In genomic region chr19:53980553-53981407, GRCh38 we compare ENCODE assay signal across 9 cellular contexts. TPM values are rescaled to one million over a fixed set of nuclear protein-coding genes. Genes with fewer than 3 reads are reported as not detected.
DNase-seq lines count a peak whose midpoint lies in the region; ATAC-seq and TF ChIP-seq lines count a peak whose summit lies in the region.
"Had no signal": no experiment of that assay in that cellular context is flagged by ENCODE, and none has a peak within 500 bp of the region (broad histone marks: within the 10 kb centered on the region; RNA-seq: fewer than 3 reads in every experiment).

No MANE protein-coding gene starts in this region.

- no peaks in the 10 kb centered on the region for H3K9me2 ChIP-seq in PC-9 (ENCODE audit: insufficient read depth)

- BruUV-seq in PC-9 (replicated peaks; lab: Mats Ljungman, UMichigan) = TSS peak; percentile 29

- H3K27me3 ChIP-seq in PC-9 (ENCODE audit: insufficient read depth, low read depth) (no peaks in the 10 kb centered on the region), endodermal cell (ENCODE audit: control insufficient read depth, insufficient read depth, low read length, poor library complexity, severe bottlenecking) (peaks cover 28% of the 10 kb centered on the region), osteoblast (ENCODE audit: insufficient read depth, low read length) (peaks cover 43% of the 10 kb centered on the region)

- H3K27me3 Mint-ChIP-seq in endodermal cell (ENCODE audit: insufficient read depth) = peaks cover 54% of the 10 kb centered on the region

- H3K4me1 ChIP-seq in PC-9 (replicated peaks; ENCODE audit: insufficient read depth) = peaks cover 6% of the 10 kb centered on the region; the same call in 1 of the 2 replicates
- no peaks in the 10 kb centered on the region for H3K4me1 ChIP-seq in endodermal cell (ENCODE audit: control insufficient read depth, insufficient read depth, low read length)
- H3K4me1 ChIP-seq in osteoblast (ENCODE audit: insufficient read depth, low read length) = peaks cover 4% of the 10 kb centered on the region

- peak overlapping the region; percentile 58 for H3K4me3 Mint-ChIP-seq in endodermal cell

- H3K27ac ChIP-seq in PC-9 (peak overlapping the region; percentile 60), endodermal cell (ENCODE audit: low read depth, low read length) (peak overlapping the region; percentile 66), osteoblast (ENCODE audit: low read depth, low read length) (no peak overlapping the region)

- 16 to 18% methylated on average over 17 to 21 of the region's 21 CpGs for WGBS in endodermal cell (ENCODE audit: insufficient coverage in 1 of 2, insufficient read length in 1 of 2), 2 experiments

- no peaks in the 10 kb centered on the region for H3K79me2 ChIP-seq in PC-9 (ENCODE audit: low read depth)
- H3K79me2 ChIP-seq in osteoblast (ENCODE audit: insufficient read depth, low read length) = no peaks in the 10 kb centered on the region

- H3K36me3 ChIP-seq in PC-9 (ENCODE audit: low read depth) (no peaks in the 10 kb centered on the region), endodermal cell (ENCODE audit: control insufficient read depth, insufficient read depth, low read length) (no peaks in the 10 kb centered on the region), osteoblast (ENCODE audit: insufficient read depth, low read length) (no peaks in the 10 kb centered on the region)

- H4K20me1 ChIP-seq in PC-9 (ENCODE audit: insufficient read depth) (no peaks in the 10 kb centered on the region), osteoblast (ENCODE audit: insufficient read depth, low read length) (no peaks in the 10 kb centered on the region)

- H3K9me3 Mint-ChIP-seq in endodermal cell = peaks cover 24% of the 10 kb centered on the region

- H3K4me2 ChIP-seq in PC-9 = peak overlapping the region; percentile 72
- peak overlapping the region; percentile 67 for H3K4me2 ChIP-seq in osteoblast (ENCODE audit: insufficient read depth, low read length)

- TF ChIP-seq CTCF in PC-9 (conservative IDR thresholded peaks at IDR 0.05) (0 out of 2 replicates have a peak, but pooled peaks have one; percentile 29), endodermal cell (conservative IDR thresholded peaks at IDR 0.05) (no peak), osteoblast (IDR thresholded peaks at IDR 0.05; ENCODE audit: extremely low read depth, low read depth, low read length) (no peak)

- peaks cover 8% of the 10 kb centered on the region for H3K4me1 Mint-ChIP-seq in endodermal cell

- ATAC-seq in HG03025 (IDR thresholded peaks at IDR 0.05; ENCODE audit: low FRiP score, unreplicated experiment) = no peak
- ATAC-seq in GM21360 (IDR thresholded peaks at IDR 0.05; ENCODE audit: unreplicated experiment) = no peak

- H3K36me3 Mint-ChIP-seq in endodermal cell (ENCODE audit: low read depth) = no peaks in the 10 kb centered on the region

- H3F3A ChIP-seq in PC-9 (ENCODE audit: insufficient read depth, low read depth) = peaks cover 23% of the 10 kb centered on the region

- H3K9ac ChIP-seq in endodermal cell (ENCODE audit: extremely low read depth, low read length, poor library complexity, severe bottlenecking) = peak overlapping the region; percentile 39

- POLR2A ChIA-PET in PC-9 (lab: Charles Lee; ENCODE audit: unreplicated experiment) = interaction anchor here (0.6 to 1.7 kb wide), 8 partner anchors 10 to 483 kb away, joined by 3 to 49 read pairs (median 4); partner anchors contain the start of genes CNOT3, LENG9 and MYADM

- CTCF ChIA-PET in PC-9 (lab: Charles Lee) = interaction anchor here (0.6 to 1.6 kb wide), 7 partner anchors 40 to 580 kb away, joined by 3 to 8 read pairs (median 4); no protein-coding TSS in a partner anchor

- peak overlapping the region; percentile 42; the same call in 1 of the 2 replicates for H3K4me3 ChIP-seq in PC-9
- peak overlapping the region; percentile 83 for H3K4me3 ChIP-seq in endodermal cell (ENCODE audit: low read length)
- H3K4me3 ChIP-seq in osteoblast (ENCODE audit: insufficient read depth, low read length) = peak overlapping the region; percentile 61

- H3K9me3 ChIP-seq in PC-9 (ENCODE audit: insufficient read depth, low read depth) = no peaks in the 10 kb centered on the region
- no peaks in the 10 kb centered on the region for H3K9me3 ChIP-seq in endodermal cell (ENCODE audit: control insufficient read depth, low read length)
- no peaks in the 10 kb centered on the region for H3K9me3 ChIP-seq in osteoblast (ENCODE audit: low read depth, low read length)

- intact Hi-C loops in PC-9 (cut with micrococcal nuclease; ENCODE audit: unreplicated experiment) = loop anchor here (1.0 to 2.0 kb wide), 4 partner anchors 40 to 156 kb away; partner anchors contain the start of genes CNOT3 and MYADM

- H2AFZ ChIP-seq in PC-9 (no peak overlapping the region; the same call in 1 of the 2 replicates), osteoblast (ENCODE audit: low read length) (peak overlapping the region; percentile 56)

- DNase-seq in ELR (ENCODE audit: low read depth) (peak; percentile 74), PC-9 (peak; percentile 60 to 94), endodermal cell (peak; percentile 94), osteoblast (ENCODE audit: insufficient read length, low spot score, missing footprints) (peak; percentile 86), medulla oblongata (ENCODE audit: extremely low spot score) (no peak)
- no peak for DNase-seq in effector CD4-positive, alpha-beta T cell
- DNase-seq: OCI-M1 had no signal

- peak overlapping the region; percentile 93 for H3K27ac Mint-ChIP-seq in endodermal cell

RNA-seq across cellular contexts. Expression of gene CACNG6, which starts 10.7 kb away (rescaled TPM):
- total RNA-seq in PC-9 (2021) (11.5 and 18.7 TPM in 2 replicates), endodermal cell (1 to 10 TPM in 1 of 2 donors, under 1 TPM in 1; 0.92 to 1.8 TPM), osteoblast (0.36 TPM in 1 of 2 replicates, not detected in the other)
- 1.6 TPM for polyA plus RNA-seq in endodermal cell (2013, experiment 1 of 2)
- 1.5 TPM for polyA plus RNA-seq in endodermal cell (2013, experiment 2 of 2)

RNA-seq across cellular contexts. Expression of gene CACNG8, which starts 18.0 kb away (rescaled TPM):
- total RNA-seq in PC-9 (2021) = 2.9 and 3.8 TPM in 2 replicates
- total RNA-seq in endodermal cell = 1 to 10 TPM in 1 of 2 donors, under 1 TPM in 1; 0.48 to 4.8 TPM
- polyA plus RNA-seq in endodermal cell (2013, experiment 1 of 2) = 2.4 TPM
- polyA plus RNA-seq in endodermal cell (2013, experiment 2 of 2) = 2.1 TPM
- total RNA-seq in osteoblast = not detected in 2 replicates

Comparison
In these comparisons a context has a peak if more than half of its experiments do, and no peak if none do; other contexts are left out.
1. DNase-seq: peak in ELR (single experiment), PC-9 (2 of 2), endodermal cell (single experiment) and osteoblast (single experiment); none in medulla oblongata (single experiment) and effector CD4-positive, alpha-beta T cell (single experiment).
2. Peak in every context shown above with its lines, with median percentiles within 50 percentile points of each other: H3K4me3 ChIP-seq.